ENCODE assay signal across 9 cellular contexts in genomic region chr17:72976971-72977767, GRCh38.
DNase-seq lines count a peak whose midpoint lies in the region; ATAC-seq and TF ChIP-seq lines count a peak whose summit lies in the region.
"Had no signal": no experiment of that assay in that cellular context is flagged by ENCODE, and none has a peak within 500 bp of the region (broad histone marks: within the 10 kb centered on the region; RNA-seq: fewer than 3 reads in every experiment).

No MANE protein-coding gene starts in this region.

- peak overlapping the region in 3 of 5 donors; percentile 26 to 33 (median 32) for H3K9ac ChIP-seq in subcutaneous abdominal adipose tissue (ENCODE audit: low read length in 5 of 5)

- DNase-seq in Ammon's horn (ENCODE audit: low spot score) (peak; percentile 53), astrocyte of the spinal cord (ENCODE audit: low read depth, low spot score) (peak; percentile 89), kidney glomerular epithelial cell (lab: John Stamatoyannopoulos, UW) (peak; percentile 61), DMS153 (lab: John Stamatoyannopoulos, UW) (no peak)
- DNase-seq: activated naive CD8-positive, alpha-beta T cell treated with anti-CD3 and anti-CD28 coated beads, Interleukin-2, amount 10 ng/mL, durations not matched to agents 7 days and 5 days had no signal

- ATAC-seq in HG03196 (IDR thresholded peaks at IDR 0.05; ENCODE audit: unreplicated experiment) (peak; percentile 56), GM19452 (IDR thresholded peaks at IDR 0.05; ENCODE audit: unreplicated experiment) (no peak), HG03571 (IDR thresholded peaks at IDR 0.05; ENCODE audit: unreplicated experiment) (no peak)

- H3K27me3 ChIP-seq in subcutaneous abdominal adipose tissue (ENCODE audit: control insufficient read depth in 5 of 5, insufficient read depth in 4 of 5, low read length in 5 of 5): no peaks in the 10 kb centered on the region

- peak overlapping the region; percentile 62 for H3K27ac ChIP-seq in subcutaneous abdominal adipose tissue (ENCODE audit: low read depth, low read length)

- no peaks in the 10 kb centered on the region for H3K36me3 ChIP-seq in subcutaneous abdominal adipose tissue (ENCODE audit: control insufficient read depth in 5 of 5, insufficient read depth in 5 of 5, low read length in 5 of 5)

- in situ Hi-C loops in astrocyte of the spinal cord (cut with HindIII; ENCODE audit: low sequenced_read_pairs): no loop called here

- TF ChIP-seq CTCF in astrocyte of the spinal cord (IDR thresholded peaks at IDR 0.05; ENCODE audit: low read depth, low read length): no peak

- H3K9me3 ChIP-seq in subcutaneous abdominal adipose tissue (ENCODE audit: control insufficient read depth in 5 of 5, low read length in 5 of 5): no peaks in the 10 kb centered on the region

- peaks cover 3 to 21% (median 18%) of the 10 kb centered on the region in 5 donors for H3K4me1 ChIP-seq in subcutaneous abdominal adipose tissue (ENCODE audit: control insufficient read depth in 5 of 5, insufficient read depth in 5 of 5, low read length in 5 of 5)

- no peak overlapping the region for H3K4me3 ChIP-seq in astrocyte of the spinal cord (ENCODE audit: low read depth, low read length)
- peak overlapping the region; percentile 11 to 56 (median 38) for H3K4me3 ChIP-seq in subcutaneous abdominal adipose tissue (ENCODE audit: low read depth in 1 of 5, low read length in 5 of 5)
